ENCODE assay signal across 8 cellular contexts in genomic region chr11:30917859-30918478, GRCh38.
A peak's percentile ranks its signal among the peaks of the same experiment; 100 is the strongest.
DNase-seq lines count a peak whose midpoint lies in the region; ATAC-seq, FAIRE-seq and TF ChIP-seq lines count a peak whose summit lies in the region.

No MANE protein-coding gene starts in this region.

- POLR2A ChIA-PET in AG04449 (lab: Yijun Ruan, JAX), result no interaction called here

- H3K4me1 Mint-ChIP-seq in T-helper 2 cell treated with Interferon-gamma antibody and Interleukin-4, amounts not matched to agents 5 μg/mL and 100 μg/mL, for 36 hours (ENCODE audit: low read depth), result no peaks in the 10 kb centered on the region

- H3K4me1 ChIP-seq in iPS DF 6.9 (ENCODE audit: control insufficient read depth, insufficient read depth, low read length) (no peaks in the 10 kb centered on the region), thoracic aorta (ENCODE audit: control insufficient read depth in 1 of 2, low read depth in 2 of 2) (no peaks in the 10 kb centered on the region)

- no peaks in the 10 kb centered on the region for H3K36me3 ChIP-seq in iPS DF 6.9 (ENCODE audit: control insufficient read depth, insufficient read depth, low read length)
- no peaks in the 10 kb centered on the region for H3K36me3 ChIP-seq in thoracic aorta

- no peaks in the 10 kb centered on the region for H3K9me3 ChIP-seq in iPS DF 6.9 (ENCODE audit: control insufficient read depth, insufficient read depth, low read length)
- no peaks in the 10 kb centered on the region for H3K9me3 ChIP-seq in thoracic aorta

- H3K9me3 Mint-ChIP-seq in T-helper 2 cell treated with Interferon-gamma antibody and Interleukin-4, amounts not matched to agents 5 μg/mL and 100 μg/mL, for 36 hours, result no peaks in the 10 kb centered on the region

- WGBS in iPS DF 6.9 (ENCODE audit: insufficient coverage, insufficient read length), result no CpG with 5 or more reads among the region's 6 CpGs

- H3K27me3 Mint-ChIP-seq in T-helper 2 cell treated with Interferon-gamma antibody and Interleukin-4, amounts not matched to agents 5 μg/mL and 100 μg/mL, for 36 hours (ENCODE audit: low read depth), result no peaks in the 10 kb centered on the region

- ATAC-seq in HG02759 (IDR thresholded peaks at IDR 0.05; ENCODE audit: unreplicated experiment) (peak; percentile 74), thoracic aorta (ENCODE audit: insufficient number of reproducible peaks, low FRiP score, low read depth) (no peak)

- no peak for DNase-seq in AG04449 (ENCODE audit: low read depth, low spot score)
- peak; percentile 7 for DNase-seq in GM12891 (ENCODE audit: insufficient read length, low spot score)
- DNase-seq in NCI-H2081 (lab: John Stamatoyannopoulos, UW), result peak; percentile 66 to 67
- DNase-seq in amniotic epithelial cell (ENCODE audit: low read depth), result peak; percentile 39
- DNase-seq in iPS DF 6.9 (ENCODE audit: low read depth, low spot score), result peak; percentile 45
- no peak for DNase-seq in thoracic aorta (ENCODE audit: low spot score)
- no peak for DNase-seq in T-helper 2 cell treated with Interferon-gamma antibody and Interleukin-4, amounts not matched to agents 5 μg/mL and 100 μg/mL, for 36 hours (ENCODE audit: low spot score)

- H3K27ac Mint-ChIP-seq in T-helper 2 cell treated with Interferon-gamma antibody and Interleukin-4, amounts not matched to agents 5 μg/mL and 100 μg/mL, for 36 hours, result no peak overlapping the region

- H3K27ac ChIP-seq in iPS DF 6.9 (ENCODE audit: low read length) (no peak overlapping the region), thoracic aorta (no peak overlapping the region)

- FAIRE-seq in GM12891 (lab: Jason Lieb, UNC), result peak; percentile 16

- TF ChIP-seq POLR2A in GM12891 (IDR thresholded peaks at IDR 0.05; ENCODE audit: low read depth, low read length), result no peak

- H3K27me3 ChIP-seq in iPS DF 6.9 (ENCODE audit: control insufficient read depth, insufficient read depth, low read length), result no peaks in the 10 kb centered on the region
- H3K27me3 ChIP-seq in thoracic aorta (replicated peaks; ENCODE audit: insufficient read depth), result no peaks in the 10 kb centered on the region

- TF ChIP-seq CTCF in AG04449 (IDR thresholded peaks at IDR 0.05; ENCODE audit: insufficient read depth, low read length, missing control alignments) (peak; percentile 28), thoracic aorta (IDR thresholded peaks at IDR 0.05) (peak; percentile 62)

- CTCF ChIA-PET in AG04449 (lab: Yijun Ruan, JAX), result interaction anchor here (0.7 to 2.8 kb wide), 8 partner anchors 8 to 595 kb away, joined by 3 to 14 read pairs (median 6); partner anchors contain the start of gene ARL14EP

- H3K36me3 Mint-ChIP-seq in T-helper 2 cell treated with Interferon-gamma antibody and Interleukin-4, amounts not matched to agents 5 μg/mL and 100 μg/mL, for 36 hours (ENCODE audit: low read depth), result no peaks in the 10 kb centered on the region

- H3K4me3 Mint-ChIP-seq in T-helper 2 cell treated with Interferon-gamma antibody and Interleukin-4, amounts not matched to agents 5 μg/mL and 100 μg/mL, for 36 hours, result no peak overlapping the region

- H3K4me3 ChIP-seq in AG04449 (ENCODE audit: low read depth, low read length) (no peak overlapping the region), iPS DF 6.9 (ENCODE audit: low read length) (no peak overlapping the region), thoracic aorta (no peak overlapping the region)

TF ChIP-seq in GM12891, 5 proteins besides CTCF, POLR2A, EP300 and RAD21:
- TF ChIP-seq TAF1 (IDR thresholded peaks at IDR 0.05; ENCODE audit: low read depth, low read length), result no peak
- no peak for TF ChIP-seq PAX5 (IDR thresholded peaks at IDR 0.05; ENCODE audit: insufficient read depth, low read length, severe bottlenecking)
- TF ChIP-seq SPI1 (IDR thresholded peaks at IDR 0.05; ENCODE audit: low read depth, low read length), result no peak
- TF ChIP-seq POU2F2 (IDR thresholded peaks at IDR 0.05; ENCODE audit: low read depth, low read length), result no peak
- no peak for TF ChIP-seq POLR2AphosphoS5 (IDR thresholded peaks at IDR 0.05; ENCODE audit: low read depth, low read length)
TF ChIP-seq in GM12891: peak in this region for 0.

Comparison
In these comparisons a context has a peak if more than half of its experiments do, and no peak if none do; other contexts are left out.
1. DNase-seq: peak in GM12891 (single experiment), NCI-H2081 (2 of 2), amniotic epithelial cell (single experiment) and iPS DF 6.9 (single experiment); none in AG04449 (single experiment), thoracic aorta (single experiment) and T-helper 2 cell treated with Interferon-gamma antibody and Interleukin-4, amounts not matched to agents 5 μg/mL and 100 μg/mL, for 36 hours (single experiment).